ENCODE assay signal across 8 cellular contexts in the genomic region with DNA sequence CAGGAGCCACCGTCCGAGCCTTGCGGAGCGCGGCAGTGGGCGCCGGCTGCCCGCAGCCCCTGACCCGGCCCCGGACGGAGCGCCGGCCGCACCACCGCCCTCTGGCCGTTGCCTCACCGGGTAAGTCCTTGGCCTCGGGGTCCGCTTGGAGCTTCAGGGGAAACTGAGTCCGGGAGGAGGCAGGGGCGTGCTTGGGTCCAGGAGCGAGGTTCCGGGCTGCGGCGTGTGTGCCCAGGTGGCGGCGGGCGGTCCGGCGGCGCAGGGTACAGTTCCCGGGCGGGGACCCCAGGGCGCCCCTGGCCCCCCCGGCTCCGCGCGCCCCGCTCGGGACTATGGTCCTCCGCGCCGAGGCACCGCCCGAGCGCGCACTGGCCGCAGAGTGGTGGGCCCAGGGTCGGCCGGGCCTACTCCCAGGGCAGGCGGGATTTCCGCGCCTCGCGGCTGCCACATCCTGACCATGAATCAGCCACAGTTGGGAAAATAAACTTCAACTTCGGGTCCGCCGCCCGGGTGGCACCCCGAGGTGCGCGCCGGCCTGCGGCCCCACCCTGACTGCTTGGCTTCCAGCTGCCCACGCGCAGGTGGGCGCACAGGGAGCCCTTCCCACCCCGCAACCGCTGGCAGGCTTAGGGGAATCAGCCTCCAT. TPM values are rescaled to one million over a fixed set of nuclear protein-coding genes. Genes with fewer than 3 reads are reported as not detected.
A peak's percentile ranks its signal among the peaks of the same experiment; 100 is the strongest.
DNase-seq lines count a peak whose midpoint lies in the region; ATAC-seq and TF ChIP-seq lines count a peak whose summit lies in the region.

No MANE protein-coding gene starts in this region.

- no TSS peak for BruUV-seq in A673 (replicated peaks; lab: Mats Ljungman, UMichigan)

- H3K27me3 Mint-ChIP-seq in GM23338 (ENCODE audit: insufficient read depth, low read depth, poor library complexity), result peaks cover 25% of the 10 kb centered on the region
- no peaks in the 10 kb centered on the region for H3K27me3 Mint-ChIP-seq in activated T-helper 1 cell treated with anti-CD3 and anti-CD28 coated beads, Interleukin-12 subunit alpha, Interleukin-12 subunit beta, Interleukin-2, Interleukin-4 antibody, amounts not matched to agents 30 ng/mL and 10 ng/mL and 1 ng/mL, durations not matched to agents 14 hours and 24 hours and 36 hours (ENCODE audit: insufficient read depth)

- peaks cover 25% of the 10 kb centered on the region for H3K4me1 Mint-ChIP-seq in GM23338
- H3K4me1 Mint-ChIP-seq in activated T-helper 1 cell treated with anti-CD3 and anti-CD28 coated beads, Interleukin-12 subunit alpha, Interleukin-12 subunit beta, Interleukin-2, Interleukin-4 antibody, amounts not matched to agents 30 ng/mL and 10 ng/mL and 1 ng/mL, durations not matched to agents 14 hours and 24 hours and 36 hours (ENCODE audit: low read depth), result peaks cover 45% of the 10 kb centered on the region

- H3K79me2 ChIP-seq in GM23338 (replicated peaks; ENCODE audit: insufficient read depth), result peaks cover 46% of the 10 kb centered on the region

- DNase-seq in A673 (ENCODE audit: low spot score), result no peak
- no peak for DNase-seq in GM23338 (ENCODE audit: low spot score)
- DNase-seq in activated T-helper 1 cell treated with anti-CD3 and anti-CD28 coated beads, Interleukin-12 subunit alpha, Interleukin-12 subunit beta, Interleukin-2, Interleukin-4 antibody, amounts not matched to agents 30 ng/mL and 10 ng/mL and 1 ng/mL, durations not matched to agents 14 hours and 24 hours and 36 hours (ENCODE audit: low spot score), result no peak
- DNase-seq in hepatic stellate cell (ENCODE audit: low spot score), result peak; percentile 63
- no peak for DNase-seq in spleen
- no peak for DNase-seq in NCI-H187 (lab: John Stamatoyannopoulos, UW)
- DNase-seq in hippocampal formation (lab: John Stamatoyannopoulos, UW), result no peak
- DNase-seq in COLO829 (ENCODE audit: low spot score), result no peak

- 0 out of 2 replicates have a peak, but pooled peaks cover 5% of the 10 kb centered on the region for H3F3A ChIP-seq in GM23338 (replicated peaks; ENCODE audit: low read depth)

- H3K9me3 ChIP-seq in A673 (ENCODE audit: low read depth, low read length, poor library complexity, severe bottlenecking), result no peaks in the 10 kb centered on the region
- no peaks in the 10 kb centered on the region for H3K9me3 ChIP-seq in spleen

- POLR2A ChIA-PET in A673 (lab: Charles Lee; ENCODE audit: low non-redundant PET), result no interaction called here

- H3K4me3 ChIP-seq in A673 (ENCODE audit: low read depth, low read length, poor library complexity, severe bottlenecking), result peak overlapping the region; percentile 98
- H3K4me3 ChIP-seq in GM23338, result peak overlapping the region; percentile 78
- peak overlapping the region; percentile 74 to 96 (median 87) for H3K4me3 ChIP-seq in spleen

- H4K20me1 ChIP-seq in GM23338 (replicated peaks; ENCODE audit: insufficient read depth), result 0 out of 2 replicates have a peak, but pooled peaks cover 2% of the 10 kb centered on the region

- TF ChIP-seq CTCF in A673 (conservative IDR thresholded peaks at IDR 0.05; ENCODE audit: low read depth, low read length) (no peak), GM23338 (conservative IDR thresholded peaks at IDR 0.05; ENCODE audit: low read depth in 2 of 2) (no peak), spleen (IDR thresholded peaks at IDR 0.05 in 8 of 11, conservative IDR thresholded peaks at IDR 0.05 in 3 of 11) (no peak)

- H3K4me2 ChIP-seq in GM23338, result peak overlapping the region; percentile 95

- no peak overlapping the region for H2AFZ ChIP-seq in GM23338

- intact Hi-C loops in A673 (cut with micrococcal nuclease; ENCODE audit: unreplicated experiment) (no loop called here), spleen (cut with DNase I; ENCODE audit: low total_unique reads) (no loop called here)
- intact Hi-C loops in activated T-helper 1 cell treated with anti-CD3 and anti-CD28 coated beads, Interleukin-12 subunit alpha, Interleukin-12 subunit beta, Interleukin-2, Interleukin-4 antibody, amounts not matched to agents 30 ng/mL and 10 ng/mL and 1 ng/mL, durations not matched to agents 14 hours and 24 hours and 36 hours (cut with micrococcal nuclease), result loop anchor here (1.0 to 2.0 kb wide), 2 partner anchors 12 to 33 kb away; no protein-coding TSS in a partner anchor

- no peak for TF ChIP-seq POLR2A in spleen (IDR thresholded peaks at IDR 0.05)

- peak; percentile 8 for ATAC-seq in GM23338

- no peaks in the 10 kb centered on the region for H3K36me3 ChIP-seq in A673 (ENCODE audit: insufficient read depth, low read length, poor library complexity, severe bottlenecking)
- no peaks in the 10 kb centered on the region for H3K36me3 ChIP-seq in GM23338 (ENCODE audit: insufficient read depth)
- peaks cover 0 to 24% (median 0%) of the 10 kb centered on the region in 6 donors for H3K36me3 ChIP-seq in spleen

- no peaks in the 10 kb centered on the region for H3K27me3 ChIP-seq in A673 (replicated peaks; ENCODE audit: insufficient read depth, low read depth, low read length, poor library complexity)
- no peaks in the 10 kb centered on the region for H3K27me3 ChIP-seq in GM23338 (ENCODE audit: insufficient read depth)
- peaks cover 0 to 15% (median 0%) of the 10 kb centered on the region in 7 donors for H3K27me3 ChIP-seq in spleen (replicated peaks in 1 of 7)

- CTCF ChIA-PET in A673 (lab: Charles Lee), result no interaction called here

- H3K9me2 ChIP-seq in GM23338 (ENCODE audit: insufficient read depth), result no peaks in the 10 kb centered on the region

- H3K4me1 ChIP-seq in A673 (ENCODE audit: insufficient read depth, low read length, poor library complexity, severe bottlenecking), result peaks cover 17% of the 10 kb centered on the region
- peaks cover 29% of the 10 kb centered on the region for H3K4me1 ChIP-seq in GM23338 (ENCODE audit: insufficient read depth)
- H3K4me1 ChIP-seq in spleen, result peaks cover 58 to 94% (median 83%) of the 10 kb centered on the region in 6 donors

- peak overlapping the region; percentile 71 for H3K4me3 Mint-ChIP-seq in GM23338
- H3K4me3 Mint-ChIP-seq in activated T-helper 1 cell treated with anti-CD3 and anti-CD28 coated beads, Interleukin-12 subunit alpha, Interleukin-12 subunit beta, Interleukin-2, Interleukin-4 antibody, amounts not matched to agents 30 ng/mL and 10 ng/mL and 1 ng/mL, durations not matched to agents 14 hours and 24 hours and 36 hours, result peak overlapping the region; percentile 85

- no peak overlapping the region for H3K27ac Mint-ChIP-seq in GM23338
- no peak overlapping the region for H3K27ac Mint-ChIP-seq in activated T-helper 1 cell treated with anti-CD3 and anti-CD28 coated beads, Interleukin-12 subunit alpha, Interleukin-12 subunit beta, Interleukin-2, Interleukin-4 antibody, amounts not matched to agents 30 ng/mL and 10 ng/mL and 1 ng/mL, durations not matched to agents 14 hours and 24 hours and 36 hours

- no peaks in the 10 kb centered on the region; the same call in 2 of the 3 replicates for H3K36me3 Mint-ChIP-seq in GM23338 (ENCODE audit: low read depth)
- no peaks in the 10 kb centered on the region for H3K36me3 Mint-ChIP-seq in activated T-helper 1 cell treated with anti-CD3 and anti-CD28 coated beads, Interleukin-12 subunit alpha, Interleukin-12 subunit beta, Interleukin-2, Interleukin-4 antibody, amounts not matched to agents 30 ng/mL and 10 ng/mL and 1 ng/mL, durations not matched to agents 14 hours and 24 hours and 36 hours (ENCODE audit: low read depth)

- H3K9me3 Mint-ChIP-seq in GM23338, result no peaks in the 10 kb centered on the region; the same call in 2 of the 3 replicates
- H3K9me3 Mint-ChIP-seq in activated T-helper 1 cell treated with anti-CD3 and anti-CD28 coated beads, Interleukin-12 subunit alpha, Interleukin-12 subunit beta, Interleukin-2, Interleukin-4 antibody, amounts not matched to agents 30 ng/mL and 10 ng/mL and 1 ng/mL, durations not matched to agents 14 hours and 24 hours and 36 hours, result no peaks in the 10 kb centered on the region

- WGBS in spleen, 5 donors, result 0 to 1% (median 0%) methylated on average over 13 to 69 of the region's 69 CpGs

- H3K27ac ChIP-seq in A673 (ENCODE audit: low read depth, low read length, poor library complexity, severe bottlenecking), result peak overlapping the region; percentile 77
- H3K27ac ChIP-seq in GM23338 (ENCODE audit: low read depth), result no peak overlapping the region
- peak overlapping the region; percentile 21 to 90 (median 84) for H3K27ac ChIP-seq in spleen

TF ChIP-seq in GM23338, 12 proteins besides CTCF, POLR2A, EP300 and RAD21:
- no peak for TF ChIP-seq EZH2phosphoT487 (IDR thresholded peaks at IDR 0.05; ENCODE audit: unreplicated experiment)
- peak; percentile 61 for TF ChIP-seq POLR2AphosphoS5 (IDR thresholded peaks at IDR 0.05; ENCODE audit: low read depth)

RNA-seq across cellular contexts. Expression of a gene that starts 0.3 kb away (rescaled TPM):
- 70.9 and 74.2 TPM in 2 replicates for total RNA-seq in A673 (2021)
- total RNA-seq in GM23338 (2014; rRNA removed; shearing (Covaris generic)), result 52.4 and 75.5 TPM in 2 replicates
- 36.7 and 37.2 TPM in 2 replicates for polyA plus RNA-seq in GM23338 (2016; fragmentation: Nextera tagmentation; extraction: Ambion mirVana)
- 86.6 and 91.6 TPM in 2 replicates for total RNA-seq in activated T-helper 1 cell treated with anti-CD3 and anti-CD28 coated beads, Interleukin-12 subunit alpha, Interleukin-12 subunit beta, Interleukin-2, Interleukin-4 antibody, amounts not matched to agents 30 ng/mL and 10 ng/mL and 1 ng/mL, durations not matched to agents 14 hours and 24 hours and 36 hours
- 100 to 1,000 TPM in 3 of 7 donors, 10 to 100 TPM in 4; 66.9 to 110 (median 96.4) TPM for total RNA-seq in spleen
- polyA plus RNA-seq in spleen, result 100 to 1,000 TPM in 2 of 3 donors, 10 to 100 TPM in 1; 56.6 to 120 (median 102) TPM

RNA-seq across cellular contexts. Expression of a gene that starts 34.3 kb away (rescaled TPM):
- total RNA-seq in A673 (2021) (0.37 and 0.52 TPM in 2 replicates), spleen (10 to 100 TPM in 1 of 7 donors, 1 to 10 TPM in 6; 2.7 to 11.7 (median 8.3) TPM)
- total RNA-seq in GM23338 (2014; rRNA removed; shearing (Covaris generic)), result 4.3 and 11.6 TPM in 2 replicates
- polyA plus RNA-seq in GM23338 (2016; fragmentation: Nextera tagmentation; extraction: Ambion mirVana) (9.5 and 12.4 TPM in 2 replicates), spleen (1 to 10 TPM; 3.0 to 3.7 (median 3.2) TPM)
- total RNA-seq in activated T-helper 1 cell treated with anti-CD3 and anti-CD28 coated beads, Interleukin-12 subunit alpha, Interleukin-12 subunit beta, Interleukin-2, Interleukin-4 antibody, amounts not matched to agents 30 ng/mL and 10 ng/mL and 1 ng/mL, durations not matched to agents 14 hours and 24 hours and 36 hours, result 1.1 and 1.2 TPM in 2 replicates
